8 cellular contexts compared by ENCODE assay signal in genomic region chr11:64164392-64165312, GRCh38. TPM values are rescaled to one million over a fixed set of nuclear protein-coding genes. Genes with fewer than 3 reads are reported as not detected.
DNase-seq lines count a peak whose midpoint lies in the region; ATAC-seq and TF ChIP-seq lines count a peak whose summit lies in the region.

No MANE protein-coding gene starts in this region.

- H3K27ac ChIP-seq in colonic mucosa: peak overlapping the region; percentile 86

- H3K36me3 ChIP-seq in colonic mucosa: no peaks in the 10 kb centered on the region

- no peak for TF ChIP-seq POLR2A in GM18505 (IDR thresholded peaks at IDR 0.05; ENCODE audit: borderline replicate concordance, extremely low read depth, insufficient read depth, insufficient read length)

- H3K9ac ChIP-seq in colonic mucosa (ENCODE audit: low read depth in 2 of 2, low read length in 2 of 2): peak overlapping the region; percentile 67 to 81

- H3K9me3 Mint-ChIP-seq in natural killer cell: no peaks in the 10 kb centered on the region

- peak overlapping the region; percentile 60 for H3K4me3 Mint-ChIP-seq in natural killer cell

- ATAC-seq in natural killer cell (no peak), GM18505 (IDR thresholded peaks at IDR 0.05; ENCODE audit: unreplicated experiment) (no peak)

- TF ChIP-seq CTCF in colonic mucosa (IDR thresholded peaks at IDR 0.05): no peak
- no peak for TF ChIP-seq CTCF in natural killer cell (IDR thresholded peaks at IDR 0.05)

- DNase-seq in ELR (ENCODE audit: low read depth) (peak; percentile 28), NCI-H526 treated with DMSO at 0.1 percent for 48 hours (lab: John Stamatoyannopoulos, UW) (peak; percentile 25), colonic mucosa (peak; percentile 67), natural killer cell (no peak), ureter (ENCODE audit: low spot score) (no peak), NCI-H748 treated with DMSO at 0.1 percent for 48 hours (lab: John Stamatoyannopoulos, UW) (no peak), globus pallidus (ENCODE audit: low spot score) (no peak)

- H3K4me1 ChIP-seq in colonic mucosa: peaks cover 6% of the 10 kb centered on the region

- peaks cover 0 to 7% of the 10 kb centered on the region in 2 donors for H3K4me1 Mint-ChIP-seq in natural killer cell

- no peaks in the 10 kb centered on the region for H3K27me3 ChIP-seq in colonic mucosa

- peak overlapping the region in 1 of 2 donors; percentile 45 for H3K27ac Mint-ChIP-seq in natural killer cell

- intact Hi-C loops in colonic mucosa (cut with DNase I) (no loop called here), natural killer cell (cut with micrococcal nuclease) (no loop called here)

- no peaks in the 10 kb centered on the region for H3K9me3 ChIP-seq in colonic mucosa

- no peaks in the 10 kb centered on the region for H3K36me3 Mint-ChIP-seq in natural killer cell

- no peaks in the 10 kb centered on the region for H3K27me3 Mint-ChIP-seq in natural killer cell (ENCODE audit: low read depth in 2 of 2)

- H3K4me3 ChIP-seq in colonic mucosa: peak overlapping the region; percentile 76

RNA-seq across cellular contexts. Expression of gene MACROD1, which starts 1.3 kb away (rescaled TPM):
- total RNA-seq in colonic mucosa (10 to 100 TPM; 18.6 to 22.9 TPM), natural killer cell (1 to 10 TPM in 2 of 3 donors, under 1 TPM in 1; 0.73 to 3.3 (median 1.8) TPM), ureter (27.3 TPM)

RNA-seq across cellular contexts. Expression of gene STIP1, which starts 21.3 kb away (rescaled TPM):
- total RNA-seq in colonic mucosa (100 to 1,000 TPM in 1 of 2 donors, 10 to 100 TPM in 1; 95.5 to 232 TPM), natural killer cell (100 to 1,000 TPM in 1 of 3 donors, 10 to 100 TPM in 2; 80.9 to 110 (median 85.1) TPM), ureter (119 TPM)

RNA-seq across cellular contexts. Expression of gene FERMT3, which starts 41.9 kb away (rescaled TPM):
- 10 to 100 TPM; 10.9 to 16.6 TPM for total RNA-seq in colonic mucosa
- total RNA-seq in natural killer cell: 100 to 1,000 TPM; 194 to 202 (median 196) TPM
- 15.5 TPM for total RNA-seq in ureter

Comparison
In these comparisons a context has a peak if more than half of its experiments do, and no peak if none do; other contexts are left out.
1. DNase-seq: peak in ELR (single experiment), NCI-H526 treated with DMSO at 0.1 percent for 48 hours (single experiment) and colonic mucosa (single experiment); none in natural killer cell (single experiment), ureter (single experiment), NCI-H748 treated with DMSO at 0.1 percent for 48 hours (single experiment) and globus pallidus (single experiment).
2. RNA of gene FERMT3, which starts 41.9 kb away (total RNA-seq): 194 to 202 TPM in natural killer cell; 10.9 to 16.6 TPM in colonic mucosa and 15.5 TPM in ureter (single experiment); every median in the first group is over 10 times any median in the second.